In the genomic region with DNA sequence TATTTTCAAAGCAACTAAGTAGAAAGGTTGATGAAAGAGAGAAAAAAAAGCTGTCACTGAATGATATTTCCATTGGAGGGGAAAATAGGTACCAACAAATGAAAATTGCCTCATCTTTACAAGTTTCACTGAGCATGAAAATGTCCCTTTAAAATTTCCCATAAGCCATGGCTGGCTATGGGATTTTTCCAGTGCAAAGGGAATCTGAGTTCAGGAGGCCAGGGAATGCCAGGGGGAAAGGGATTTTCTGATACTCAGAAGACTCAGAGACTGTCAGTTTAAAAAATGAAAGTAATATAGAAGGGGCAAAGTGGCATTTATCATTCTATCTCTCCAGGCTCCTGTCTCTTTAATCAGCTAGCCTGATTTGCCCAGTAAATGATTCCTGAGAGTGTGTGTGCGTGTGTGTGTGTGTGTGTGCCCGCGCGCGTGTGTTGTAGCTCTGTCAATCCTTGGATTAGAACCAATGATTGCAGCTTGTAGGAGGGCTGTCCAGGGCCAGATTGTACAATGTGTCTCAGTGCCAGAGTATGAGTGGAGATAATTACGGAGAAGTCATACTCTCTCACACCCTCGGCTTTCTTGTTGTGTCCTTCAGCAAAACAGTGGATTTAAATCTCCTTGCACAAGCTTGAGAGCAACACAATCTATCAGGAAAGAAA, we compare ENCODE assay signal across 9 cellular contexts. TPM values are rescaled to one million over a fixed set of nuclear protein-coding genes. Genes with fewer than 3 reads are reported as not detected.
DNase-seq lines count a peak whose midpoint lies in the region; ATAC-seq and TF ChIP-seq lines count a peak whose summit lies in the region.
"Had no signal": no experiment of that assay in that cellular context is flagged by ENCODE, and none has a peak within 500 bp of the region (broad histone marks: within the 10 kb centered on the region; RNA-seq: fewer than 3 reads in every experiment).

TSS of gene NTM (plus strand) at position 526 of the 662 bp plus-strand sequence.

- H4K20me1 ChIP-seq in BLaER1 treated with 17β-estradiol and CSF1 and Interleukin-3, amounts not matched to agents 10 nM and 100 nM: peaks cover 0 to 9% (median 0%) of the 10 kb centered on the region in 11 experiments; a peak in 3 of 22 replicates

- H3K4me3 Mint-ChIP-seq in activated naive CD8-positive, alpha-beta T cell treated with anti-CD3 and anti-CD28 coated beads for 36 hours: no peak within 1 kb of the TSS
- H3K4me3 Mint-ChIP-seq in activated CD4-positive, alpha-beta T cell treated with anti-CD3 and anti-CD28 coated beads, Interleukin-2, amount 10 ng/mL, durations not matched to agents 24 days and 14 days: no peak within 1 kb of the TSS

- intact Hi-C loops in activated CD4-positive, alpha-beta T cell treated with anti-CD3 and anti-CD28 coated beads, Interleukin-2, amount 10 ng/mL, durations not matched to agents 24 days and 14 days (cut with micrococcal nuclease): no loop called here

- H3K9me3 ChIP-seq in BLaER1 treated with 17β-estradiol and CSF1 and Interleukin-3, amounts not matched to agents 10 nM and 100 nM (replicated peaks in 1 of 11): 0 out of 22 replicates have a peak, but pooled peaks cover 0 to 6% (median 0%) of the 10 kb centered on the region in 11 experiments

- DNase-seq in RPMI8226 (peak; percentile 6), globus pallidus (ENCODE audit: low spot score) (peak; percentile 93), omental fat pad (ENCODE audit: low spot score) (peak; percentile 37), dermis blood vessel endothelial cell (no peak)
- no peak for DNase-seq in activated naive CD8-positive, alpha-beta T cell treated with anti-CD3 and anti-CD28 coated beads for 36 hours
- DNase-seq in activated CD4-positive, alpha-beta T cell treated with anti-CD3 and anti-CD28 coated beads, Interleukin-2, amount 10 ng/mL, durations not matched to agents 24 days and 14 days: no peak
- DNase-seq: NCI-H1092 treated with DMSO at 0.1 percent for 48 hours had no signal

- H3K36me3 ChIP-seq in BLaER1 treated with 17β-estradiol and CSF1 and Interleukin-3, amounts not matched to agents 10 nM and 100 nM: no peaks in the 10 kb centered on the region

- peaks cover 16% of the 10 kb centered on the region for H3K27me3 Mint-ChIP-seq in activated naive CD8-positive, alpha-beta T cell treated with anti-CD3 and anti-CD28 coated beads for 36 hours
- no peaks in the 10 kb centered on the region for H3K27me3 Mint-ChIP-seq in activated CD4-positive, alpha-beta T cell treated with anti-CD3 and anti-CD28 coated beads, Interleukin-2, amount 10 ng/mL, durations not matched to agents 24 days and 14 days

- H3K9ac ChIP-seq in BLaER1 treated with 17β-estradiol and CSF1 and Interleukin-3, amounts not matched to agents 10 nM and 100 nM: no peak within 1 kb of the TSS

- H3K27ac Mint-ChIP-seq in activated naive CD8-positive, alpha-beta T cell treated with anti-CD3 and anti-CD28 coated beads for 36 hours: no peak within 1 kb of the TSS
- no peak within 1 kb of the TSS for H3K27ac Mint-ChIP-seq in activated CD4-positive, alpha-beta T cell treated with anti-CD3 and anti-CD28 coated beads, Interleukin-2, amount 10 ng/mL, durations not matched to agents 24 days and 14 days

- no peaks in the 10 kb centered on the region for H3K36me3 Mint-ChIP-seq in activated naive CD8-positive, alpha-beta T cell treated with anti-CD3 and anti-CD28 coated beads for 36 hours
- H3K36me3 Mint-ChIP-seq in activated CD4-positive, alpha-beta T cell treated with anti-CD3 and anti-CD28 coated beads, Interleukin-2, amount 10 ng/mL, durations not matched to agents 24 days and 14 days (ENCODE audit: low read depth): no peaks in the 10 kb centered on the region

- H3K4me1 Mint-ChIP-seq in activated naive CD8-positive, alpha-beta T cell treated with anti-CD3 and anti-CD28 coated beads for 36 hours: no peaks in the 10 kb centered on the region
- no peaks in the 10 kb centered on the region for H3K4me1 Mint-ChIP-seq in activated CD4-positive, alpha-beta T cell treated with anti-CD3 and anti-CD28 coated beads, Interleukin-2, amount 10 ng/mL, durations not matched to agents 24 days and 14 days

- peak within 1 kb of the TSS; percentile 5 to 71 (median 56); a peak in 18 of 22 replicates for H3K4me2 ChIP-seq in BLaER1 treated with 17β-estradiol and CSF1 and Interleukin-3, amounts not matched to agents 10 nM and 100 nM

- no peaks in the 10 kb centered on the region for H3K9me3 Mint-ChIP-seq in activated naive CD8-positive, alpha-beta T cell treated with anti-CD3 and anti-CD28 coated beads for 36 hours
- no peaks in the 10 kb centered on the region for H3K9me3 Mint-ChIP-seq in activated CD4-positive, alpha-beta T cell treated with anti-CD3 and anti-CD28 coated beads, Interleukin-2, amount 10 ng/mL, durations not matched to agents 24 days and 14 days

- no peak within 1 kb of the TSS for H3K27ac ChIP-seq in BLaER1 treated with 17β-estradiol and CSF1 and Interleukin-3, amounts not matched to agents 10 nM and 100 nM

- H3K4me3 ChIP-seq in BLaER1 treated with 17β-estradiol and CSF1 and Interleukin-3, amounts not matched to agents 10 nM and 100 nM: 0 out of 20 replicates have a peak within 1 kb of the TSS, but pooled peaks of 1 of the 10 experiments have one; percentile 14

- H3K27me3 ChIP-seq in BLaER1 treated with 17β-estradiol and CSF1 and Interleukin-3, amounts not matched to agents 10 nM and 100 nM: peaks cover 33 to 61% (median 58%) of the 10 kb centered on the region in 11 experiments

- no peak for TF ChIP-seq CTCF in omental fat pad (IDR thresholded peaks at IDR 0.05)

- ATAC-seq in omental fat pad (ENCODE audit: low FRiP score): peak; percentile 85
- ATAC-seq in GM19455 (IDR thresholded peaks at IDR 0.05; ENCODE audit: unreplicated experiment): no peak

- peaks cover 0 to 21% (median 15%) of the 10 kb centered on the region in 10 experiments; a peak in 15 of 20 replicates for H3K4me1 ChIP-seq in BLaER1 treated with 17β-estradiol and CSF1 and Interleukin-3, amounts not matched to agents 10 nM and 100 nM

RNA-seq across cellular contexts. Expression of gene NTM, which starts in this region (rescaled TPM):
- total RNA-seq in omental fat pad: 1 to 10 TPM in 3 of 4 donors, under 1 TPM in 1; 0.56 to 5.5 (median 2.4) TPM
- not detected for total RNA-seq in activated naive CD8-positive, alpha-beta T cell treated with anti-CD3 and anti-CD28 coated beads for 36 hours
- total RNA-seq in activated CD4-positive, alpha-beta T cell treated with anti-CD3 and anti-CD28 coated beads, Interleukin-2, amount 10 ng/mL, durations not matched to agents 24 days and 14 days: not detected in 2 replicates
- total RNA-seq in dermis blood vessel endothelial cell: 0.09 and 0.51 TPM in 2 replicates

Comparison
In these comparisons a context has a peak if more than half of its experiments do, and no peak if none do; other contexts are left out.
1. DNase-seq: peak in RPMI8226 (single experiment), globus pallidus (single experiment) and omental fat pad (single experiment); none in activated naive CD8-positive, alpha-beta T cell treated with anti-CD3 and anti-CD28 coated beads for 36 hours (single experiment), activated CD4-positive, alpha-beta T cell treated with anti-CD3 and anti-CD28 coated beads, Interleukin-2, amount 10 ng/mL, durations not matched to agents 24 days and 14 days (single experiment) and dermis blood vessel endothelial cell (single experiment).